ENCODE assay signal across 27 cellular contexts in genomic region chr2:241050624-241051577, GRCh38. TPM values are rescaled to one million over a fixed set of nuclear protein-coding genes. Genes with fewer than 3 reads are reported as not detected.
A peak's percentile ranks its signal among the peaks of the same experiment; 100 is the strongest.
DNase-seq lines count a peak whose midpoint lies in the region; ATAC-seq, FAIRE-seq and TF ChIP-seq lines count a peak whose summit lies in the region.
"Had no signal": no experiment of that assay in that cellular context is flagged by ENCODE, and none has a peak within 500 bp of the region (broad histone marks: within the 10 kb centered on the region; RNA-seq: fewer than 3 reads in every experiment).

No MANE protein-coding gene starts in this region.

- intact Hi-C loops in kidney (cut with DNase I) (no loop called here), spleen (cut with DNase I; ENCODE audit: low total_unique reads) (no loop called here)

- 78 to 87% (median 82%) methylated on average over 12 to 18 of the region's 18 CpGs for WGBS in spleen, 5 donors

- DNase-seq in activated T-cell treated with anti-CD3 and anti-CD28 coated beads, Interleukin-2, amount 50 U/mL, for 1 hour: peak; percentile 18
- no peak for DNase-seq in activated T-cell treated with anti-CD3 and anti-CD28 coated beads, Interleukin-2, amount 50 U/mL, for 72 hours
- peak; percentile 46 for DNase-seq in kidney
- peak; percentile 61 for DNase-seq in spleen
- DNase-seq in GOT3 (lab: John Stamatoyannopoulos, UW): no peak
- no peak for DNase-seq in activated CD4-positive, alpha-beta T cell treated with anti-CD3 and anti-CD28 coated beads for 1 hour
- no peak for DNase-seq in WTC11 (ENCODE audit: low spot score)
- DNase-seq: activated CD4-positive, alpha-beta T cell treated with anti-CD3 and anti-CD28 coated beads, Interleukin-2, amount 50 U/mL, for 1 hour; activated gamma-delta T cell; AML-193; brain microvascular endothelial cell; effector memory CD4-positive, alpha-beta T cell; foreskin keratinocyte; GDM1; IMR-90; NCI-H1092 treated with DMSO at 0.1 percent for 48 hours; NCI-H187 treated with DMSO at 0.1 percent for 48 hours; NCI-H526 treated with DMSO at 0.1 percent for 48 hours; stimulated activated CD8-positive, alpha-beta memory T cell treated with anti-CD3 and anti-CD28 coated beads, Interleukin-4, amount 100 ng/mL, for 48 hours had no signal

- H3K27ac Mint-ChIP-seq in activated T-cell treated with anti-CD3 and anti-CD28 coated beads, Interleukin-2, amount 50 U/mL, for 72 hours: no peak overlapping the region
- peak overlapping the region in 2 of 3 donors; percentile 39 to 74 for H3K27ac Mint-ChIP-seq in IgD-negative memory B cell
- H3K27ac Mint-ChIP-seq in WTC11: no peak overlapping the region
- H3K27ac Mint-ChIP-seq: mesothelial cell of epicardium, nephron had no signal

- H3K4me1 ChIP-seq in kidney (ENCODE audit: control insufficient read depth in 1 of 2, insufficient read depth in 1 of 2, low read depth in 1 of 2, low read length in 2 of 2): no peaks in the 10 kb centered on the region
- no peaks in the 10 kb centered on the region for H3K4me1 ChIP-seq in spleen
- H3K4me1 ChIP-seq: adrenal gland, foreskin keratinocyte, upper lobe of left lung had no signal

- H3K27me3 Mint-ChIP-seq in activated T-cell treated with anti-CD3 and anti-CD28 coated beads, Interleukin-2, amount 50 U/mL, for 72 hours (ENCODE audit: low read depth): no peaks in the 10 kb centered on the region
- H3K27me3 Mint-ChIP-seq in IgD-negative memory B cell (no peaks in the 10 kb centered on the region), WTC11 (ENCODE audit: low read depth) (no peaks in the 10 kb centered on the region; the same call in 1 of the 2 replicates)

- H3K4me3 Mint-ChIP-seq in activated T-cell treated with anti-CD3 and anti-CD28 coated beads, Interleukin-2, amount 50 U/mL, for 72 hours: no peak overlapping the region
- H3K4me3 Mint-ChIP-seq in IgD-negative memory B cell: no peak overlapping the region
- H3K4me3 Mint-ChIP-seq in WTC11: no peak overlapping the region
- H3K4me3 Mint-ChIP-seq: mesothelial cell of epicardium, nephron had no signal

- H3K9ac ChIP-seq in kidney (ENCODE audit: low read length in 2 of 2): no peak overlapping the region

- no peaks in the 10 kb centered on the region for H3K27me3 ChIP-seq in spleen (replicated peaks in 1 of 7)
- H3K27me3 ChIP-seq: adrenal gland, brain microvascular endothelial cell, upper lobe of left lung had no signal

- no peaks in the 10 kb centered on the region for H3K9me3 ChIP-seq in kidney (ENCODE audit: control insufficient read depth in 1 of 2, low read length in 2 of 2)
- H3K9me3 ChIP-seq in spleen: no peaks in the 10 kb centered on the region
- H3K9me3 ChIP-seq: adrenal gland, upper lobe of left lung had no signal

- no peak for TF ChIP-seq CTCF in kidney (IDR thresholded peaks at IDR 0.05; ENCODE audit: borderline replicate concordance, extremely low read depth, insufficient read depth)
- no peak for TF ChIP-seq CTCF in spleen (IDR thresholded peaks at IDR 0.05 in 8 of 11, conservative IDR thresholded peaks at IDR 0.05 in 3 of 11)
- TF ChIP-seq CTCF in WTC11 (IDR thresholded peaks at IDR 0.05): no peak

- H3K27ac ChIP-seq in kidney (ENCODE audit: low read depth in 2 of 2, low read length in 2 of 2) (no peak overlapping the region), spleen (no peak overlapping the region)
- H3K27ac ChIP-seq: adrenal gland, brain microvascular endothelial cell, foreskin keratinocyte, RWPE1, upper lobe of left lung, VCaP had no signal

- no peaks in the 10 kb centered on the region for H3K36me3 Mint-ChIP-seq in activated T-cell treated with anti-CD3 and anti-CD28 coated beads, Interleukin-2, amount 50 U/mL, for 72 hours (ENCODE audit: insufficient read depth in 2 of 2)
- H3K36me3 Mint-ChIP-seq in IgD-negative memory B cell: peaks cover 10% of the 10 kb centered on the region
- H3K36me3 Mint-ChIP-seq in WTC11: no peaks in the 10 kb centered on the region
- H3K36me3 Mint-ChIP-seq: mesothelial cell of epicardium had no signal

- FAIRE-seq in kidney (lab: Jason Lieb, UNC): no peak
- FAIRE-seq: A204.1 had no signal

- TF ChIP-seq POLR2A in spleen (IDR thresholded peaks at IDR 0.05): no peak

- ATAC-seq in activated T-cell treated with anti-CD3 and anti-CD28 coated beads, Interleukin-2, amount 50 U/mL, for 72 hours (replicated peaks in 1 of 2): no peak
- no peak for ATAC-seq in WTC11
- ATAC-seq: foreskin keratinocyte had no signal

- POLR2A ChIA-PET in WTC11 (lab: Charles Lee): no interaction called here

- no peaks in the 10 kb centered on the region for H3K9me3 Mint-ChIP-seq in activated T-cell treated with anti-CD3 and anti-CD28 coated beads, Interleukin-2, amount 50 U/mL, for 72 hours
- H3K9me3 Mint-ChIP-seq in IgD-negative memory B cell (no peaks in the 10 kb centered on the region), WTC11 (peaks cover 7% of the 10 kb centered on the region)

- no peaks in the 10 kb centered on the region for H3K4me1 Mint-ChIP-seq in activated T-cell treated with anti-CD3 and anti-CD28 coated beads, Interleukin-2, amount 50 U/mL, for 72 hours (ENCODE audit: low read depth)
- H3K4me1 Mint-ChIP-seq in IgD-negative memory B cell (peaks cover 0 to 3% (median 0%) of the 10 kb centered on the region in 3 donors), WTC11 (no peaks in the 10 kb centered on the region)
- H3K4me1 Mint-ChIP-seq: mesothelial cell of epicardium, nephron had no signal

- H3K36me3 ChIP-seq in kidney (ENCODE audit: control insufficient read depth in 1 of 2, insufficient read depth in 2 of 2, low read length in 2 of 2): peaks cover 0 to 4% of the 10 kb centered on the region in 2 donors
- peaks cover 0 to 65% (median 42%) of the 10 kb centered on the region in 6 donors for H3K36me3 ChIP-seq in spleen
- H3K36me3 ChIP-seq: brain microvascular endothelial cell had no signal

- H3K4me3 ChIP-seq in kidney (ENCODE audit: low read length in 2 of 2): no peak overlapping the region
- H3K4me3 ChIP-seq in spleen: no peak overlapping the region
- H3K4me3 ChIP-seq: adrenal gland, upper lobe of left lung had no signal

- CTCF ChIA-PET in WTC11 (lab: Charles Lee): interaction anchor here (1.1 kb wide), 1 partner anchor 67 kb away, joined by 3 read pairs; no protein-coding TSS in a partner anchor

TF ChIP-seq in WTC11, 78 proteins besides CTCF, POLR2A, EP300 and RAD21:
- TF ChIP-seq FOXP1 (CRISPR knock-in tag; IDR thresholded peaks at IDR 0.05; ENCODE audit: borderline replicate concordance): no peak
- TF ChIP-seq GABPB1 (CRISPR knock-in tag; IDR thresholded peaks at IDR 0.05): no peak
- no peak for TF ChIP-seq ZNF281 (CRISPR knock-in tag; IDR thresholded peaks at IDR 0.05)

RNA-seq across cellular contexts. Expression of gene MTERF4, which starts 51.2 kb away (rescaled TPM):
- 10 to 100 TPM; 48.7 to 53.7 TPM for total RNA-seq in activated T-cell treated with anti-CD3 and anti-CD28 coated beads, Interleukin-2, amount 50 U/mL, for 72 hours
- polyA plus RNA-seq in IgD-negative memory B cell (65.6 TPM), kidney (ENCODE audit: insufficient read depth, low read depth, low replicate concordance) (24.3 TPM), spleen (10 to 100 TPM; 28.4 to 33.7 (median 30.6) TPM)
- total RNA-seq in kidney (41.5 TPM), spleen (10 to 100 TPM; 38.4 to 74.0 (median 51.1) TPM), WTC11 (2021) (22.4 to 25.4 TPM (median 23.3 TPM) in 3 replicates)

RNA-seq across cellular contexts. Expression of gene SNED1, which starts 52.5 kb away (rescaled TPM):
- total RNA-seq in activated T-cell treated with anti-CD3 and anti-CD28 coated beads, Interleukin-2, amount 50 U/mL, for 72 hours: 1 to 10 TPM in 1 of 2 donors, under 1 TPM in 1; 0.36 to 4.1 TPM
- polyA plus RNA-seq in IgD-negative memory B cell: 17.0 TPM
- total RNA-seq in kidney: 42.1 TPM
- polyA plus RNA-seq in kidney (ENCODE audit: insufficient read depth, low read depth, low replicate concordance): 3.0 TPM
- 10 to 100 TPM; 41.2 to 85.3 (median 66.2) TPM for total RNA-seq in spleen
- polyA plus RNA-seq in spleen: 1 to 10 TPM; 2.6 to 9.5 (median 4.6) TPM
- 2.5 to 3.2 TPM (median 2.7 TPM) in 3 replicates for total RNA-seq in WTC11 (2021)
- total RNA-seq: foreskin keratinocyte had no signal
- polyA plus RNA-seq: foreskin keratinocyte had no signal

Comparison
In these comparisons a context has a peak if more than half of its experiments do, and no peak if none do; other contexts are left out.
1. DNase-seq: peak in activated T-cell treated with anti-CD3 and anti-CD28 coated beads, Interleukin-2, amount 50 U/mL, for 1 hour (single experiment), kidney (single experiment) and spleen (single experiment); none in activated T-cell treated with anti-CD3 and anti-CD28 coated beads, Interleukin-2, amount 50 U/mL, for 72 hours (0 of 2), GOT3 (single experiment), activated CD4-positive, alpha-beta T cell treated with anti-CD3 and anti-CD28 coated beads for 1 hour (single experiment) and WTC11 (single experiment).
2. H3K27ac Mint-ChIP-seq: peak in IgD-negative memory B cell (2 of 3); none in activated T-cell treated with anti-CD3 and anti-CD28 coated beads, Interleukin-2, amount 50 U/mL, for 72 hours (single experiment) and WTC11 (single experiment).